Comparison of ENCODE assay signal across 1 cellular context in the genomic region with DNA sequence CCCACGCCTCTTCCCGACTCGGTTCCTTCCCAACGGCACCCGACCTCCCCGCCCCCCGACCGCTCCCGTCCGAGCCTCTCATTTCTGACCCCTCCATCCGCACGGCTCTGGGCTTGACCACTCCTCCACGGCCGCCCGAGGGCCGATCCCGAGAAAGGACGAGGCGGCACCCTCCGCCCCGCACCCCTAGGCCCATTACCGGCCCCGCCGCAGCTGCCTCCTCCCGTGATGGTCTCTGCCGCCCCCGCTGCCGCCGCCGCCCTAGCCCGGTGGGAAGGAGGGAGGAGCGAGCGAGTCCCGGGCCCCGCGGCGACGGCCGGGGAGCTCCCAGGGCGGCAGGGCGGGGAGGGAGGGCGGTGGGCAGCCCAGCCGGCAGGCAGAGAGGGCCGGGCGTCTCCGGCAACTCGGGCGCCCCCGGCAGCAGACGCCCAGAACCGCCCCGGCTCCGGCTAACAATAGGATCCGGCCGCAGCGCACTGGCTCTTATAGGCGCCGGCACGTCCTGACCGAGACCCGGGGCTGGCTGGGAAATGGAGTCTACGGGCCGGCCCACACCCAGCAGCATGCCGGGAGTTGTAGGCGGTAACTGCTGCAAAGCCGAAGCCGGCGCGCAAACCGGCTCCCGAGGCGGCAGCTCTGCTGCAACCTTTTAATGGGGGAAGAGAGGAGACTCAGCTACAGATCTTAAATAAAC.
TF ChIP-seq lines count a peak whose summit lies in the region.

A gene with protein sequence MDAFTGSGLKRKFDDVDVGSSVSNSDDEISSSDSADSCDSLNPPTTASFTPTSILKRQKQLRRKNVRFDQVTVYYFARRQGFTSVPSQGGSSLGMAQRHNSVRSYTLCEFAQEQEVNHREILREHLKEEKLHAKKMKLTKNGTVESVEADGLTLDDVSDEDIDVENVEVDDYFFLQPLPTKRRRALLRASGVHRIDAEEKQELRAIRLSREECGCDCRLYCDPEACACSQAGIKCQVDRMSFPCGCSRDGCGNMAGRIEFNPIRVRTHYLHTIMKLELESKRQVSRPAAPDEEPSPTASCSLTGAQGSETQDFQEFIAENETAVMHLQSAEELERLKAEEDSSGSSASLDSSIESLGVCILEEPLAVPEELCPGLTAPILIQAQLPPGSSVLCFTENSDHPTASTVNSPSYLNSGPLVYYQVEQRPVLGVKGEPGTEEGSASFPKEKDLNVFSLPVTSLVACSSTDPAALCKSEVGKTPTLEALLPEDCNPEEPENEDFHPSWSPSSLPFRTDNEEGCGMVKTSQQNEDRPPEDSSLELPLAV (minus strand): TSS at position 457 of the 694 bp plus-strand sequence. CDS start 7,035 bp downstream, outside the sequence.

TF ChIP-seq in HepG2, 621 proteins besides CTCF, POLR2A, EP300 and RAD21 (continued from another document and continues in another):
- TF ChIP-seq, protein P1, sequence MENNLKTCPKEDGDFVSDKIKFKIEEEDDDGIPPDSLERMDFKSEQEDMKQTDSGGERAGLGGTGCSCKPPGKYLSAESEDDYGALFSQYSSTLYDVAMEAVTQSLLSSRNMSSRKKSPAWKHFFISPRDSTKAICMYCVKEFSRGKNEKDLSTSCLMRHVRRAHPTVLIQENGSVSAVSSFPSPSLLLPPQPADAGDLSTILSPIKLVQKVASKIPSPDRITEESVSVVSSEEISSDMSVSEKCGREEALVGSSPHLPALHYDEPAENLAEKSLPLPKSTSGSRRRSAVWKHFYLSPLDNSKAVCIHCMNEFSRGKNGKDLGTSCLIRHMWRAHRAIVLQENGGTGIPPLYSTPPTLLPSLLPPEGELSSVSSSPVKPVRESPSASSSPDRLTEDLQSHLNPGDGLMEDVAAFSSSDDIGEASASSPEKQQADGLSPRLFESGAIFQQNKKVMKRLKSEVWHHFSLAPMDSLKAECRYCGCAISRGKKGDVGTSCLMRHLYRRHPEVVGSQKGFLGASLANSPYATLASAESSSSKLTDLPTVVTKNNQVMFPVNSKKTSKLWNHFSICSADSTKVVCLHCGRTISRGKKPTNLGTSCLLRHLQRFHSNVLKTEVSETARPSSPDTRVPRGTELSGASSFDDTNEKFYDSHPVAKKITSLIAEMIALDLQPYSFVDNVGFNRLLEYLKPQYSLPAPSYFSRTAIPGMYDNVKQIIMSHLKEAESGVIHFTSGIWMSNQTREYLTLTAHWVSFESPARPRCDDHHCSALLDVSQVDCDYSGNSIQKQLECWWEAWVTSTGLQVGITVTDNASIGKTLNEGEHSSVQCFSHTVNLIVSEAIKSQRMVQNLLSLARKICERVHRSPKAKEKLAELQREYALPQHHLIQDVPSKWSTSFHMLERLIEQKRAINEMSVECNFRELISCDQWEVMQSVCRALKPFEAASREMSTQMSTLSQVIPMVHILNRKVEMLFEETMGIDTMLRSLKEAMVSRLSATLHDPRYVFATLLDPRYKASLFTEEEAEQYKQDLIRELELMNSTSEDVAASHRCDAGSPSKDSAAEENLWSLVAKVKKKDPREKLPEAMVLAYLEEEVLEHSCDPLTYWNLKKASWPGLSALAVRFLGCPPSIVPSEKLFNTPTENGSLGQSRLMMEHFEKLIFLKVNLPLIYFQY (CRISPR knock-in tag; IDR thresholded peaks at IDR 0.05; ENCODE audit: borderline replicate concordance) = peak; percentile 56
- TF ChIP-seq HDAC1 (CRISPR knock-in tag; IDR thresholded peaks at IDR 0.05) (peak; percentile 76), JDP2 (CRISPR knock-in tag; IDR thresholded peaks at IDR 0.05; ENCODE audit: borderline replicate concordance) (peak; percentile 30; the same call in 1 of the 2 replicates), ZNF501 (CRISPR knock-in tag; IDR thresholded peaks at IDR 0.05) (peak; percentile 52; the same call in 1 of the 2 replicates), KDM4B (CRISPR knock-in tag; IDR thresholded peaks at IDR 0.05) (peak; percentile 78; the same call in 1 of the 2 replicates), ZNF670 (CRISPR knock-in tag; IDR thresholded peaks at IDR 0.05; ENCODE audit: borderline replicate concordance) (0 out of 2 replicates have a peak, but pooled peaks have one; percentile 22), CCAR2 (optimal IDR thresholded peaks at IDR 0.05; ENCODE audit: low read depth, low read length) (no peak), CENPX (CRISPR knock-in tag; IDR thresholded peaks at IDR 0.05) (no peak), FOXO1 (CRISPR knock-in tag; IDR thresholded peaks at IDR 0.05) (no peak), FOXA3 (CRISPR knock-in tag; IDR thresholded peaks at IDR 0.05) (0 out of 2 replicates have a peak, but pooled peaks have one; percentile 35), NFIB (CRISPR knock-in tag; IDR thresholded peaks at IDR 0.05; ENCODE audit: borderline replicate concordance) (no peak), GABPB1 (CRISPR knock-in tag; IDR thresholded peaks at IDR 0.05) (peak; percentile 88), AKAP8 (CRISPR knock-in tag; IDR thresholded peaks at IDR 0.05) (peak; percentile 78; the same call in 1 of the 2 replicates), SNAI1 (CRISPR knock-in tag; IDR thresholded peaks at IDR 0.05; ENCODE audit: borderline replicate concordance) (no peak), HMG20A (CRISPR knock-in tag; IDR thresholded peaks at IDR 0.05; ENCODE audit: borderline replicate concordance) (0 out of 2 replicates have a peak, but pooled peaks have one; percentile 19), FOSL2 (CRISPR knock-in tag; IDR thresholded peaks at IDR 0.05) (peak; percentile 25; the same call in 1 of the 2 replicates), NFYC (CRISPR knock-in tag; IDR thresholded peaks at IDR 0.05) (peak; percentile 28; the same call in 1 of the 2 replicates), ZSCAN12 (CRISPR knock-in tag; IDR thresholded peaks at IDR 0.05) (0 out of 2 replicates have a peak, but pooled peaks have one; percentile 37), ZNF317 (CRISPR knock-in tag; IDR thresholded peaks at IDR 0.05) (peak; percentile 50; the same call in 1 of the 2 replicates), RFX5 (IDR thresholded peaks at IDR 0.05; ENCODE audit: low read depth, low read length) (no peak)
- TF ChIP-seq, protein P2, sequence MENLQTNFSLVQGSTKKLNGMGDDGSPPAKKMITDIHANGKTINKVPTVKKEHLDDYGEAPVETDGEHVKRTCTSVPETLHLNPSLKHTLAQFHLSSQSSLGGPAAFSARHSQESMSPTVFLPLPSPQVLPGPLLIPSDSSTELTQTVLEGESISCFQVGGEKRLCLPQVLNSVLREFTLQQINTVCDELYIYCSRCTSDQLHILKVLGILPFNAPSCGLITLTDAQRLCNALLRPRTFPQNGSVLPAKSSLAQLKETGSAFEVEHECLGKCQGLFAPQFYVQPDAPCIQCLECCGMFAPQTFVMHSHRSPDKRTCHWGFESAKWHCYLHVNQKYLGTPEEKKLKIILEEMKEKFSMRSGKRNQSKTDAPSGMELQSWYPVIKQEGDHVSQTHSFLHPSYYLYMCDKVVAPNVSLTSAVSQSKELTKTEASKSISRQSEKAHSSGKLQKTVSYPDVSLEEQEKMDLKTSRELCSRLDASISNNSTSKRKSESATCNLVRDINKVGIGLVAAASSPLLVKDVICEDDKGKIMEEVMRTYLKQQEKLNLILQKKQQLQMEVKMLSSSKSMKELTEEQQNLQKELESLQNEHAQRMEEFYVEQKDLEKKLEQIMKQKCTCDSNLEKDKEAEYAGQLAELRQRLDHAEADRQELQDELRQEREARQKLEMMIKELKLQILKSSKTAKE (CRISPR knock-in tag; IDR thresholded peaks at IDR 0.05; ENCODE audit: borderline replicate concordance) = no peak
- TF ChIP-seq, protein P3, sequence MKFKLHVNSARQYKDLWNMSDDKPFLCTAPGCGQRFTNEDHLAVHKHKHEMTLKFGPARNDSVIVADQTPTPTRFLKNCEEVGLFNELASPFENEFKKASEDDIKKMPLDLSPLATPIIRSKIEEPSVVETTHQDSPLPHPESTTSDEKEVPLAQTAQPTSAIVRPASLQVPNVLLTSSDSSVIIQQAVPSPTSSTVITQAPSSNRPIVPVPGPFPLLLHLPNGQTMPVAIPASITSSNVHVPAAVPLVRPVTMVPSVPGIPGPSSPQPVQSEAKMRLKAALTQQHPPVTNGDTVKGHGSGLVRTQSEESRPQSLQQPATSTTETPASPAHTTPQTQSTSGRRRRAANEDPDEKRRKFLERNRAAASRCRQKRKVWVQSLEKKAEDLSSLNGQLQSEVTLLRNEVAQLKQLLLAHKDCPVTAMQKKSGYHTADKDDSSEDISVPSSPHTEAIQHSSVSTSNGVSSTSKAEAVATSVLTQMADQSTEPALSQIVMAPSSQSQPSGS (CRISPR knock-in tag; IDR thresholded peaks at IDR 0.05) = peak; percentile 68; the same call in 1 of the 2 replicates
- TF ChIP-seq, protein P4, sequence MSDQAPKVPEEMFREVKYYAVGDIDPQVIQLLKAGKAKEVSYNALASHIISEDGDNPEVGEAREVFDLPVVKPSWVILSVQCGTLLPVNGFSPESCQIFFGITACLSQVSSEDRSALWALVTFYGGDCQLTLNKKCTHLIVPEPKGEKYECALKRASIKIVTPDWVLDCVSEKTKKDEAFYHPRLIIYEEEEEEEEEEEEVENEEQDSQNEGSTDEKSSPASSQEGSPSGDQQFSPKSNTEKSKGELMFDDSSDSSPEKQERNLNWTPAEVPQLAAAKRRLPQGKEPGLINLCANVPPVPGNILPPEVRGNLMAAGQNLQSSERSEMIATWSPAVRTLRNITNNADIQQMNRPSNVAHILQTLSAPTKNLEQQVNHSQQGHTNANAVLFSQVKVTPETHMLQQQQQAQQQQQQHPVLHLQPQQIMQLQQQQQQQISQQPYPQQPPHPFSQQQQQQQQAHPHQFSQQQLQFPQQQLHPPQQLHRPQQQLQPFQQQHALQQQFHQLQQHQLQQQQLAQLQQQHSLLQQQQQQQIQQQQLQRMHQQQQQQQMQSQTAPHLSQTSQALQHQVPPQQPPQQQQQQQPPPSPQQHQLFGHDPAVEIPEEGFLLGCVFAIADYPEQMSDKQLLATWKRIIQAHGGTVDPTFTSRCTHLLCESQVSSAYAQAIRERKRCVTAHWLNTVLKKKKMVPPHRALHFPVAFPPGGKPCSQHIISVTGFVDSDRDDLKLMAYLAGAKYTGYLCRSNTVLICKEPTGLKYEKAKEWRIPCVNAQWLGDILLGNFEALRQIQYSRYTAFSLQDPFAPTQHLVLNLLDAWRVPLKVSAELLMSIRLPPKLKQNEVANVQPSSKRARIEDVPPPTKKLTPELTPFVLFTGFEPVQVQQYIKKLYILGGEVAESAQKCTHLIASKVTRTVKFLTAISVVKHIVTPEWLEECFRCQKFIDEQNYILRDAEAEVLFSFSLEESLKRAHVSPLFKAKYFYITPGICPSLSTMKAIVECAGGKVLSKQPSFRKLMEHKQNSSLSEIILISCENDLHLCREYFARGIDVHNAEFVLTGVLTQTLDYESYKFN (CRISPR knock-in tag; conservative IDR thresholded peaks at IDR 0.05) = peak; percentile 22
- TF ChIP-seq, protein P5, sequence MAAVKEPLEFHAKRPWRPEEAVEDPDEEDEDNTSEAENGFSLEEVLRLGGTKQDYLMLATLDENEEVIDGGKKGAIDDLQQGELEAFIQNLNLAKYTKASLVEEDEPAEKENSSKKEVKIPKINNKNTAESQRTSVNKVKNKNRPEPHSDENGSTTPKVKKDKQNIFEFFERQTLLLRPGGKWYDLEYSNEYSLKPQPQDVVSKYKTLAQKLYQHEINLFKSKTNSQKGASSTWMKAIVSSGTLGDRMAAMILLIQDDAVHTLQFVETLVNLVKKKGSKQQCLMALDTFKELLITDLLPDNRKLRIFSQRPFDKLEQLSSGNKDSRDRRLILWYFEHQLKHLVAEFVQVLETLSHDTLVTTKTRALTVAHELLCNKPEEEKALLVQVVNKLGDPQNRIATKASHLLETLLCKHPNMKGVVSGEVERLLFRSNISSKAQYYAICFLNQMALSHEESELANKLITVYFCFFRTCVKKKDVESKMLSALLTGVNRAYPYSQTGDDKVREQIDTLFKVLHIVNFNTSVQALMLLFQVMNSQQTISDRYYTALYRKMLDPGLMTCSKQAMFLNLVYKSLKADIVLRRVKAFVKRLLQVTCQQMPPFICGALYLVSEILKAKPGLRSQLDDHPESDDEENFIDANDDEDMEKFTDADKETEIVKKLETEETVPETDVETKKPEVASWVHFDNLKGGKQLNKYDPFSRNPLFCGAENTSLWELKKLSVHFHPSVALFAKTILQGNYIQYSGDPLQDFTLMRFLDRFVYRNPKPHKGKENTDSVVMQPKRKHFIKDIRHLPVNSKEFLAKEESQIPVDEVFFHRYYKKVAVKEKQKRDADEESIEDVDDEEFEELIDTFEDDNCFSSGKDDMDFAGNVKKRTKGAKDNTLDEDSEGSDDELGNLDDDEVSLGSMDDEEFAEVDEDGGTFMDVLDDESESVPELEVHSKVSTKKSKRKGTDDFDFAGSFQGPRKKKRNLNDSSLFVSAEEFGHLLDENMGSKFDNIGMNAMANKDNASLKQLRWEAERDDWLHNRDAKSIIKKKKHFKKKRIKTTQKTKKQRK (IDR thresholded peaks at IDR 0.05; ENCODE audit: low read length) = no peak
- TF ChIP-seq, protein P6, sequence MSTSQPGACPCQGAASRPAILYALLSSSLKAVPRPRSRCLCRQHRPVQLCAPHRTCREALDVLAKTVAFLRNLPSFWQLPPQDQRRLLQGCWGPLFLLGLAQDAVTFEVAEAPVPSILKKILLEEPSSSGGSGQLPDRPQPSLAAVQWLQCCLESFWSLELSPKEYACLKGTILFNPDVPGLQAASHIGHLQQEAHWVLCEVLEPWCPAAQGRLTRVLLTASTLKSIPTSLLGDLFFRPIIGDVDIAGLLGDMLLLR (CRISPR knock-in tag; IDR thresholded peaks at IDR 0.05) = peak; percentile 66
- TF ChIP-seq, protein P7, sequence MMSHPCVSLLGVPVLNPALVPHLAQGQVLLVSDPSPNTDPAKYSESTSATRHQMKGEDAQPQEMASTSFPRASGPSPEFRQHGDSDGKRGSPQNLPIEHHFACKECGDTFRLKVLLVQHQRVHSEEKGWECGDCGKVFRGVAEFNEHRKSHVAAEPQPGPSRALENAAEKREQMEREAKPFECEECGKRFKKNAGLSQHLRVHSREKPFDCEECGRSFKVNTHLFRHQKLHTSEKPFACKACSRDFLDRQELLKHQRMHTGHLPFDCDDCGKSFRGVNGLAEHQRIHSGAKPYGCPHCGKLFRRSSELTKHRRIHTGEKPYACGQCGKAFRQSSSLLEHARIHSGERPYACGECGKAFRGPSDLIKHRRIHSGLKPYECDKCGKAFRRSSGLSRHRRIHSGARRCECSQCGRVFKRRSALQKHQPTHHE (CRISPR knock-in tag; IDR thresholded peaks at IDR 0.05; ENCODE audit: borderline replicate concordance) = no peak
- TF ChIP-seq, protein P8, sequence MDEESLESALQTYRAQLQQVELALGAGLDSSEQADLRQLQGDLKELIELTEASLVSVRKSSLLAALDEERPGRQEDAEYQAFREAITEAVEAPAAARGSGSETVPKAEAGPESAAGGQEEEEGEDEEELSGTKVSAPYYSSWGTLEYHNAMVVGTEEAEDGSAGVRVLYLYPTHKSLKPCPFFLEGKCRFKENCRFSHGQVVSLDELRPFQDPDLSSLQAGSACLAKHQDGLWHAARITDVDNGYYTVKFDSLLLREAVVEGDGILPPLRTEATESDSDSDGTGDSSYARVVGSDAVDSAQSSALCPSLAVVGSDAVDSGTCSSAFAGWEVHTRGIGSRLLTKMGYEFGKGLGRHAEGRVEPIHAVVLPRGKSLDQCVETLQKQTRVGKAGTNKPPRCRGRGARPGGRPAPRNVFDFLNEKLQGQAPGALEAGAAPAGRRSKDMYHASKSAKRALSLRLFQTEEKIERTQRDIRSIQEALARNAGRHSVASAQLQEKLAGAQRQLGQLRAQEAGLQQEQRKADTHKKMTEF (CRISPR knock-in tag; IDR thresholded peaks at IDR 0.05) = peak; percentile 73; the same call in 1 of the 2 replicates
- TF ChIP-seq, protein P9, sequence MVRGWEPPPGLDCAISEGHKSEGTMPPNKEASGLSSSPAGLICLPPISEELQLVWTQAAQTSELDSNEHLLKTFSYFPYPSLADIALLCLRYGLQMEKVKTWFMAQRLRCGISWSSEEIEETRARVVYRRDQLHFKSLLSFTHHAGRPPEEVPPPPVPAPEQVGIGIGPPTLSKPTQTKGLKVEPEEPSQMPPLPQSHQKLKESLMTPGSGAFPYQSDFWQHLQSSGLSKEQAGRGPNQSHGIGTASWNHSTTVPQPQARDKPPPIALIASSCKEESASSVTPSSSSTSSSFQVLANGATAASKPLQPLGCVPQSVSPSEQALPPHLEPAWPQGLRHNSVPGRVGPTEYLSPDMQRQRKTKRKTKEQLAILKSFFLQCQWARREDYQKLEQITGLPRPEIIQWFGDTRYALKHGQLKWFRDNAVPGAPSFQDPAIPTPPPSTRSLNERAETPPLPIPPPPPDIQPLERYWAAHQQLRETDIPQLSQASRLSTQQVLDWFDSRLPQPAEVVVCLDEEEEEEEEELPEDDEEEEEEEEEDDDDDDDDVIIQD (CRISPR knock-in tag; IDR thresholded peaks at IDR 0.05; ENCODE audit: low read depth) = peak; percentile 55; the same call in 1 of the 2 replicates
